In genomic region chr1:190168893-190169292, GRCh38 we compare ENCODE assay signal across 1 cellular context.
TF ChIP-seq lines count a peak whose summit lies in the region.

No MANE protein-coding gene starts in this region.

TF ChIP-seq in H1, 55 proteins besides CTCF, POLR2A, EP300 and RAD21:
- TF ChIP-seq RBBP5 (IDR thresholded peaks at IDR 0.05; ENCODE audit: borderline replicate concordance, low read depth, low read length), result no peak
- TF ChIP-seq CHD1 (IDR thresholded peaks at IDR 0.05; ENCODE audit: low read depth, low read length), result no peak
- no peak for TF ChIP-seq SP1 (IDR thresholded peaks at IDR 0.05; ENCODE audit: low read depth, low read length)
- no peak for TF ChIP-seq KDM5A (IDR thresholded peaks at IDR 0.05; ENCODE audit: low read length)
- TF ChIP-seq ZNF274 (IDR thresholded peaks at IDR 0.05; ENCODE audit: borderline replicate concordance, extremely low read depth, low read length), result no peak
- no peak for TF ChIP-seq SP2 (IDR thresholded peaks at IDR 0.05; ENCODE audit: low read length)
- TF ChIP-seq RXRA (IDR thresholded peaks at IDR 0.05; ENCODE audit: insufficient read depth, low read depth, low read length), result no peak
- TF ChIP-seq POU5F1 (IDR thresholded peaks at IDR 0.05; ENCODE audit: low read depth, low read length), result no peak
- no peak for TF ChIP-seq SUZ12 (IDR thresholded peaks at IDR 0.05; ENCODE audit: low read length)
- TF ChIP-seq KDM4A (IDR thresholded peaks at IDR 0.05; ENCODE audit: low read depth, low read length, severe bottlenecking), result no peak
- TF ChIP-seq USF2 (IDR thresholded peaks at IDR 0.05; ENCODE audit: low read length), result no peak
- TF ChIP-seq TCF12 (IDR thresholded peaks at IDR 0.05; ENCODE audit: low read depth, low read length), result no peak
- TF ChIP-seq HDAC6 (IDR thresholded peaks at IDR 0.05; ENCODE audit: low read depth, low read length), result no peak
- TF ChIP-seq SIX5 (IDR thresholded peaks at IDR 0.05; ENCODE audit: low read depth, low read length), result no peak
- no peak for TF ChIP-seq HDAC2 (IDR thresholded peaks at IDR 0.05; ENCODE audit: borderline replicate concordance in 1 of 2, low read depth in 2 of 2, low read length in 2 of 2)
- TF ChIP-seq ATF2 (IDR thresholded peaks at IDR 0.05; ENCODE audit: low read length), result no peak
- no peak for TF ChIP-seq MAFK (IDR thresholded peaks at IDR 0.05; ENCODE audit: low read depth, low read length)
- TF ChIP-seq CBX8 (IDR thresholded peaks at IDR 0.05; ENCODE audit: borderline replicate concordance, low read depth, low read length), result no peak
- no peak for TF ChIP-seq CHD7 (IDR thresholded peaks at IDR 0.05; ENCODE audit: insufficient replicate concordance, low read length)
